Comparison of ENCODE assay signal across 13 cellular contexts in the genomic region with DNA sequence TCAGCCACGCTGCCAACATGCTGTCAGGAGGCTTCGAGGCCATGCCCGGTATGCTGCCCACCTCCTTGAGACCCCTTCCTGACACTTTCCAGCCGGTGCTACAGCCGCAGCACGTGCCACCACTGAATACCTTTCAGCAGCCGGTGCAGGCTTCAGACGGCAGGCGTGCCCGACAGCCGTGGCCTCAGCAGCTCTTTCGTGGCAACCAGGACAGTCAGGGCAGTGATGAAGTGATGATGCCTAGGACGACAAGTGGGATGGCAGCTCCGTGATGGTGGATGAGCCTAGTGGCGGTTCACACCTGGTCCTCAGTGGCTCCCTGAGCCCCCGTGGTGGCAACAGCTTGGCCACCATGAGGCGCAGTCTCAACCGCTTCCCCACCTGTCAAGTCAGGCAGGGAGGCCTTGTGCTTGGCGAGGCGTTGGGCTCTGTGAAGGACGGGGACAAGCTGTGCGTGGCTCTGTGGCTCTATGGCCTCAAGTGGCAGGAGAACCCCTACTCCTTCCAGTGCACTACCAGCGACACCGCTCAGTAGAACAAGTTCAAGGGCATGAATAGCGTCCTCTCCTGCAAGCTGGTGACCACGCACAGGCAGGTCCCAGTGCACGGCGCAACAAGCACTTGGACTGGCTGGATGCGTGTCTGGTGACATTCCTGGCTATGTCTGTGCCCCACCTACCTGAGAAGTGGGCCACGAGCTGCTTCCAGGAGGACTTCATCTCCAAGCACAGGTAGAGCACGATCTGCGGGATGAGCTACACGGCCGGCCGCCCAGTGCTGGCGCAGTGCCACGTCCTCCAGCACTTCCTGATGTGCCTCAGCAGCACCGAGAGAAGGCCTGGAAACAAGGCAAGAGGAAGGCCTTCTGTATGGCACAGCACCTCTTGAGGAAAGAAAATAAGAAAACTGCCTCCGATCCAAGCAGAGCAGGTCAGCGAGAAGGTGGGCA. TPM values are rescaled to one million over a fixed set of nuclear protein-coding genes. Genes with fewer than 3 reads are reported as not detected.
DNase-seq lines count a peak whose midpoint lies in the region; ATAC-seq, FAIRE-seq and TF ChIP-seq lines count a peak whose summit lies in the region.
"Had no signal": no experiment of that assay in that cellular context is flagged by ENCODE, and none has a peak within 500 bp of the region (broad histone marks: within the 10 kb centered on the region; RNA-seq: fewer than 3 reads in every experiment).

No MANE protein-coding gene starts in this region.

- H2AFZ ChIP-seq in K562 (ENCODE audit: low read depth, low read length) = no peak overlapping the region

- 7% methylated on average over 40 of the region's 40 CpGs for WGBS in K562 (ENCODE audit: insufficient coverage, low coverage, missing lambda C conversion rate)

- BruUV-seq in K562 (replicated peaks; lab: Mats Ljungman, UMichigan) = no TSS peak

- no peak overlapping the region for H3K4me2 ChIP-seq in K562 (ENCODE audit: insufficient read depth, low read length)

- peak overlapping the region; percentile 51 for H3K27ac Mint-ChIP-seq in activated CD4-positive, alpha-beta T cell treated with anti-CD3 and anti-CD28 coated beads, Interleukin-2, amount 10 ng/mL, durations not matched to agents 24 days and 14 days
- H3K27ac Mint-ChIP-seq: CD4-positive, CD25-positive, alpha-beta regulatory T cell had no signal

- H3K4me1 ChIP-seq in K562 (replicated peaks in 1 of 2; ENCODE audit: control insufficient read depth in 2 of 2, insufficient read depth in 2 of 2, low read length in 2 of 2) = peaks cover 0 to 16% of the 10 kb centered on the region in 2 experiments; a peak in 3 of 5 replicates
- H3K4me1 ChIP-seq: HAP-1 had no signal

- no peaks in the 10 kb centered on the region for H4K20me1 ChIP-seq in K562 (replicated peaks; ENCODE audit: control insufficient read depth, insufficient read depth, low read length)

- no peak for TF ChIP-seq CTCF in K562 (IDR thresholded peaks at IDR 0.05 in 2 of 3, conservative IDR thresholded peaks at IDR 0.05 in 1 of 3; ENCODE audit: insufficient read depth in 2 of 3, low read depth in 1 of 3, low read length in 3 of 3)

- H3K79me2 ChIP-seq in K562 (ENCODE audit: control insufficient read depth, insufficient read depth, low read length) = no peaks in the 10 kb centered on the region

- in situ Hi-C loops in K562 (cut with MboI) = no loop called here

- H3K4me3 ChIP-seq in K562 = no peak overlapping the region
- H3K4me3 ChIP-seq: HAP-1 had no signal

- H3K27ac ChIP-seq in K562 (ENCODE audit: extremely low read depth, low read depth, low read length) = no peak overlapping the region

- no peak for TF ChIP-seq RAD21 in K562 (CRISPR knock-in tag; conservative IDR thresholded peaks at IDR 0.05 in 1 of 2, IDR thresholded peaks at IDR 0.05 in 1 of 2)

- peak overlapping the region in 1 of 2 experiments; percentile 35; a peak in 2 of 4 replicates for H3K9ac ChIP-seq in K562 (ENCODE audit: insufficient read depth in 1 of 2, low read depth in 2 of 2, low read length in 2 of 2)

- no peaks in the 10 kb centered on the region for H3K9me3 ChIP-seq in K562 (replicated peaks; ENCODE audit: control insufficient read depth, insufficient read depth, low read depth, low read length)

- no peak for FAIRE-seq in K562 (lab: Jason Lieb, UNC)

- CTCF ChIA-PET in K562 (lab: Yijun Ruan, JAX; ENCODE audit: low intra/inter-chr PET ratio) = no interaction called here

- H3K9me3 Mint-ChIP-seq in activated CD4-positive, alpha-beta T cell treated with anti-CD3 and anti-CD28 coated beads, Interleukin-2, amount 10 ng/mL, durations not matched to agents 24 days and 14 days = peaks cover 7% of the 10 kb centered on the region

- H3K27me3 Mint-ChIP-seq in activated CD4-positive, alpha-beta T cell treated with anti-CD3 and anti-CD28 coated beads, Interleukin-2, amount 10 ng/mL, durations not matched to agents 24 days and 14 days = no peaks in the 10 kb centered on the region
- H3K27me3 Mint-ChIP-seq: CD4-positive, CD25-positive, alpha-beta regulatory T cell had no signal

- DNase-seq in activated CD4-positive, alpha-beta T cell treated with anti-CD3 and anti-CD28 coated beads, Interleukin-2, amount 10 ng/mL, durations not matched to agents 24 days and 14 days = no peak
- no peak for DNase-seq in activated CD4-positive, alpha-beta T cell treated with anti-CD3 and anti-CD28 coated beads for 48 hours
- DNase-seq in K562 (ENCODE audit: extremely low read depth in 1 of 4, low spot score in 3 of 4) (peak in 1 of 4 experiments; percentile 6), mesenteric fat pad (ENCODE audit: low spot score) (peak; percentile 45), SIG-M5 (lab: John Stamatoyannopoulos, UW) (no peak)
- no peak for DNase-seq in stimulated activated CD4-positive, alpha-beta T cell treated with anti-CD3 and anti-CD28 coated beads, Interleukin-4, amount 100 ng/mL, for 1 hour
- DNase-seq: CD4-positive, CD25-positive, alpha-beta regulatory T cell; NCI-H1417; NCI-H2081; NCI-H69; PC-3 had no signal

- intact Hi-C loops in activated CD4-positive, alpha-beta T cell treated with anti-CD3 and anti-CD28 coated beads, Interleukin-2, amount 10 ng/mL, durations not matched to agents 24 days and 14 days (cut with micrococcal nuclease) = no loop called here
- intact Hi-C loops in K562 (cut with micrococcal nuclease) = no loop called here

- no peak overlapping the region for H3K4me3 Mint-ChIP-seq in activated CD4-positive, alpha-beta T cell treated with anti-CD3 and anti-CD28 coated beads, Interleukin-2, amount 10 ng/mL, durations not matched to agents 24 days and 14 days
- H3K4me3 Mint-ChIP-seq: CD4-positive, CD25-positive, alpha-beta regulatory T cell had no signal

- TF ChIP-seq EP300 in K562 (IDR thresholded peaks at IDR 0.05; ENCODE audit: low read length) = no peak

- H3K36me3 Mint-ChIP-seq in activated CD4-positive, alpha-beta T cell treated with anti-CD3 and anti-CD28 coated beads, Interleukin-2, amount 10 ng/mL, durations not matched to agents 24 days and 14 days (ENCODE audit: low read depth) = no peaks in the 10 kb centered on the region
- H3K36me3 Mint-ChIP-seq: CD4-positive, CD25-positive, alpha-beta regulatory T cell had no signal

- ATAC-seq in K562 (no peak), GM18505 (IDR thresholded peaks at IDR 0.05; ENCODE audit: unreplicated experiment) (no peak)
- ATAC-seq: PC-3 had no signal

- H3K36me3 ChIP-seq in K562 (ENCODE audit: control insufficient read depth, insufficient read depth, low read length) = no peaks in the 10 kb centered on the region
- H3K36me3 ChIP-seq: HAP-1 had no signal

- POLR2A ChIA-PET in K562 (lab: Yijun Ruan, JAX) = interaction anchor here (0.6 to 0.8 kb wide), 4 partner anchors 8 to 18 kb away, joined by 3 to 5 read pairs (median 3); partner anchors contain the start of gene ZNF14

- TF ChIP-seq POLR2A in K562 (conservative IDR thresholded peaks at IDR 0.05) (no peak), GM18505 (IDR thresholded peaks at IDR 0.05; ENCODE audit: borderline replicate concordance, extremely low read depth, insufficient read depth, insufficient read length) (no peak)

- H3K27me3 ChIP-seq in K562 (ENCODE audit: control insufficient read depth in 2 of 2, insufficient read depth in 2 of 2, low read length in 2 of 2) = peaks cover 2 to 44% of the 10 kb centered on the region in 2 experiments; a peak in 3 of 5 replicates

- no peaks in the 10 kb centered on the region for H3K4me1 Mint-ChIP-seq in activated CD4-positive, alpha-beta T cell treated with anti-CD3 and anti-CD28 coated beads, Interleukin-2, amount 10 ng/mL, durations not matched to agents 24 days and 14 days
- H3K4me1 Mint-ChIP-seq: CD4-positive, CD25-positive, alpha-beta regulatory T cell had no signal

- H3K9me1 ChIP-seq in K562 (ENCODE audit: control insufficient read depth, insufficient read depth, low read length) = no peaks in the 10 kb centered on the region

TF ChIP-seq in K562, 482 proteins besides CTCF, POLR2A, EP300 and RAD21:
- TF ChIP-seq NFIC (IDR thresholded peaks at IDR 0.05) (peak; percentile 76), USF2 (CRISPR knock-in tag; IDR thresholded peaks at IDR 0.05) (no peak)
TF ChIP-seq in K562: peak in this region for 1.

RNA-seq across cellular contexts. Expression of gene ZNF14, which starts 18.2 kb away (rescaled TPM):
- 4.7 and 4.8 TPM in 2 replicates for total RNA-seq in activated CD4-positive, alpha-beta T cell treated with anti-CD3 and anti-CD28 coated beads, Interleukin-2, amount 10 ng/mL, durations not matched to agents 24 days and 14 days
- total RNA-seq in K562 (2011; cell fraction: chromatin; rRNA removed; ENCODE audit: low replicate concordance) = 5.8 and 18.8 TPM in 2 replicates
- 4.7 and 6.4 TPM in 2 replicates for total RNA-seq in K562 (2011; cell fraction: nucleolus; rRNA removed)
- 5.5 and 6.6 TPM in 2 replicates for total RNA-seq in K562 (2011; cell fraction: nucleoplasm; rRNA removed)
- total RNA-seq in K562 (2014; rRNA removed) (1.9 and 2.6 TPM in 2 replicates), K562 (2014; rRNA removed; fragmentation: Illumina TruSeq; extraction: Trizol) (6.4 and 7.4 TPM in 2 replicates), K562 (2015; rRNA removed; fragmentation: Illumina TruSeq; extraction: Trizol) (4.8 and 4.9 TPM in 2 replicates), K562 (2021) (2.6 and 2.9 TPM in 2 replicates), mesenteric fat pad (3.1 TPM)
- polyA plus RNA-seq in K562 (2011; rRNA removed) (3.6 and 5.6 TPM in 2 replicates), K562 (2014; fragmentation: Illumina TruSeq; extraction: Trizol) (3.5 and 4.0 TPM in 2 replicates), K562 (2014; fragmentation: Nextera tagmentation; extraction: Ambion mirVana) (1 to 10 TPM; 2.6 to 7.0 TPM), K562 (2014; rRNA removed) (2.2 and 2.4 TPM in 2 replicates)
- 0.61 and 1.3 TPM in 2 replicates for polyA plus RNA-seq in K562 (2011; cell fraction: cytosol; rRNA removed)
- 1.1 and 1.2 TPM in 2 replicates for polyA plus RNA-seq in K562 (2011; cell fraction: nucleus; rRNA removed)
- polyA plus RNA-seq in K562 (2012) = 2.3 and 3.6 TPM in 2 replicates
- polyA minus RNA-seq in K562 (2011; rRNA and poly(A)+ RNA removed) = 7.7 and 8.9 TPM in 2 replicates
- 2.8 TPM in 2 replicates for polyA minus RNA-seq in K562 (2011; cell fraction: cytosol; rRNA and poly(A)+ RNA removed)
- polyA minus RNA-seq in K562 (2011; cell fraction: nucleus; rRNA and poly(A)+ RNA removed) = 1.5 and 2.6 TPM in 2 replicates
